Comparison of ENCODE assay signal across 16 cellular contexts in the genomic region with DNA sequence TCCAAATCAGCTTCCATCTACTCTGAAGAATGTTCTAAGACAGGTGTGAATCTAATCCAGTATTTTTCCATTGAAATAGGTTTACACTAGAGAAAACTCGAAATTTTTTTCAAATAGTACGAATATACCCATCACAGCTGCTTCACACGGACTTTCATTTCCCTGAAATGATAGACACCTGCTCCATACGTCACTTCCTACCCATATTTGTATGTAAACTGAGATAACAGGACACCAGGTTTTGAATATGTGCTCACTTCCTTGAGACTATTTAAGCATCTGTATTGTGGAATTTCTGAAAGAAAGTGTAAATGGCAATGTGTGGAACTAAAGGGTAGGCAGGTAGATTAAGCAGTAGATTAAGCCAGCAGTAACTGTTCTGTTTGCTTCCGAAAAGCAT.
DNase-seq lines count a peak whose midpoint lies in the region; ATAC-seq and TF ChIP-seq lines count a peak whose summit lies in the region.
"Had no signal": no experiment of that assay in that cellular context is flagged by ENCODE, and none has a peak within 500 bp of the region (broad histone marks: within the 10 kb centered on the region; RNA-seq: fewer than 3 reads in every experiment).

No MANE protein-coding gene starts in this region.

- peak overlapping the region; percentile 16 for H3K27ac ChIP-seq in DND-41 (ENCODE audit: low read length)
- peak overlapping the region; percentile 20; the same call in 1 of the 2 replicates for H3K27ac ChIP-seq in MM.1S (ENCODE audit: low read length)
- H3K27ac ChIP-seq: BLaER1, vagina had no signal

- H3K36me3 Mint-ChIP-seq in memory B cell: no peaks in the 10 kb centered on the region
- H3K36me3 Mint-ChIP-seq: T-cell had no signal

- peak; percentile 48; the same call in 2 of the 3 replicates for ATAC-seq in DND-41 (ENCODE audit: insufficient read depth, low read depth)
- peak; percentile 61 for ATAC-seq in GM18502 (IDR thresholded peaks at IDR 0.05; ENCODE audit: poor library complexity, unreplicated experiment)
- ATAC-seq in memory B cell (ENCODE audit: low read depth): peak; percentile 98
- ATAC-seq in GM21367 (IDR thresholded peaks at IDR 0.05; ENCODE audit: unreplicated experiment): no peak
- ATAC-seq: activated CD4-positive, CD25-positive, alpha-beta regulatory T cell treated with anti-CD3 and anti-CD28 coated beads, Interleukin-2, amount 50 U/mL, for 24 hours had no signal

- peak overlapping the region; percentile 98 for H3K27ac Mint-ChIP-seq in memory B cell
- H3K27ac Mint-ChIP-seq: T-cell had no signal

- no peaks in the 10 kb centered on the region for H3K9me3 Mint-ChIP-seq in memory B cell
- H3K9me3 Mint-ChIP-seq: T-cell had no signal

- peaks cover 14% of the 10 kb centered on the region for H3K4me1 Mint-ChIP-seq in memory B cell

- H2AFZ ChIP-seq in DND-41 (ENCODE audit: low read depth, low read length) (0 out of 2 replicates have a peak overlapping the region, but pooled peaks have one; percentile 12), MM.1S (ENCODE audit: low read length) (0 out of 2 replicates have a peak overlapping the region, but pooled peaks have one; percentile 33)

- H3K79me2 ChIP-seq in DND-41 (ENCODE audit: insufficient read depth, low read length): no peaks in the 10 kb centered on the region
- H3K79me2 ChIP-seq in MM.1S (ENCODE audit: low read length): no peaks in the 10 kb centered on the region

- no peaks in the 10 kb centered on the region for H3K27me3 Mint-ChIP-seq in memory B cell

- H3K4me1 ChIP-seq in DND-41 (ENCODE audit: insufficient read depth, low read length) (peaks cover 49% of the 10 kb centered on the region), MM.1S (ENCODE audit: low read length) (peaks cover 4% of the 10 kb centered on the region; the same call in 1 of the 2 replicates)
- H3K4me1 ChIP-seq: BLaER1, vagina had no signal

- no peaks in the 10 kb centered on the region for H3K36me3 ChIP-seq in DND-41 (ENCODE audit: insufficient read depth, low read length)
- H3K36me3 ChIP-seq in MM.1S (replicated peaks; ENCODE audit: insufficient read depth, low read length): no peaks in the 10 kb centered on the region
- H3K36me3 ChIP-seq: BLaER1, vagina had no signal

- H3F3A ChIP-seq in MM.1S (ENCODE audit: insufficient read depth, low read length): no peaks in the 10 kb centered on the region

- H3K9ac ChIP-seq in DND-41 (ENCODE audit: low read depth, low read length) (peak overlapping the region; percentile 25), MM.1S (ENCODE audit: low read length) (no peak overlapping the region)
- H3K9ac ChIP-seq: BLaER1 had no signal

- H3K9me2 ChIP-seq in MM.1S (replicated peaks; ENCODE audit: insufficient read depth, low read length): no peaks in the 10 kb centered on the region

- TF ChIP-seq CTCF in DND-41 (IDR thresholded peaks at IDR 0.05; ENCODE audit: borderline replicate concordance, extremely low read depth, low read length, poor library complexity, severe bottlenecking) (no peak), MM.1S (IDR thresholded peaks at IDR 0.05; ENCODE audit: low read length) (no peak)

- H3K4me2 ChIP-seq in DND-41 (ENCODE audit: insufficient read depth, low read length) (peak overlapping the region; percentile 42), MM.1S (ENCODE audit: low read depth, low read length) (peak overlapping the region; percentile 28; the same call in 1 of the 2 replicates)
- H3K4me2 ChIP-seq: BLaER1 had no signal

- H3K4me3 ChIP-seq in DND-41 (ENCODE audit: low read depth in 1 of 2, low read length in 2 of 2) (no peak overlapping the region; a peak in 1 of 4 replicates), MM.1S (ENCODE audit: low read length) (0 out of 2 replicates have a peak overlapping the region, but pooled peaks have one; percentile 6)
- H3K4me3 ChIP-seq: BLaER1, vagina had no signal

- H3K4me3 Mint-ChIP-seq in memory B cell: peak overlapping the region; percentile 70

- DNase-seq in DND-41: no peak
- no peak for DNase-seq in MM.1S
- peak in 1 of 2 donors; percentile 38 for DNase-seq in memory B cell (ENCODE audit: low spot score in 2 of 2)
- DNase-seq in stimulated activated CD4-positive, alpha-beta T cell treated with anti-CD3 and anti-CD28 coated beads, Interleukin-1b, Interleukin-23, amount 100 ng/mL, for 48 hours: no peak
- no peak for DNase-seq in activated CD8-positive, alpha-beta memory T cell treated with anti-CD3 and anti-CD28 coated beads, Interleukin-2, amount 50 U/mL, for 48 hours
- DNase-seq: activated T-cell treated with anti-CD3 and anti-CD28 coated beads, Interleukin-2, amount 50 U/mL, for 1 hour; NCI-H2029; NCI-H526 treated with DMSO at 0.1 percent for 48 hours; occipital lobe; stimulated activated naive CD4-positive, alpha-beta T cell treated with Interleukin-2 at 50 U/mL for 16 hours; T-cell had no signal

- H3K27me3 ChIP-seq in DND-41 (ENCODE audit: insufficient read depth, low read length, poor library complexity): no peaks in the 10 kb centered on the region
- no peaks in the 10 kb centered on the region for H3K27me3 ChIP-seq in MM.1S (replicated peaks; ENCODE audit: insufficient read depth, low read length)
- H3K27me3 ChIP-seq: BLaER1, vagina had no signal

- no peaks in the 10 kb centered on the region for H3K9me3 ChIP-seq in DND-41 (ENCODE audit: insufficient read depth, low read length, severe bottlenecking)
- no peaks in the 10 kb centered on the region for H3K9me3 ChIP-seq in MM.1S (replicated peaks; ENCODE audit: insufficient read depth, low read length)
- H3K9me3 ChIP-seq: BLaER1, vagina had no signal

- no peaks in the 10 kb centered on the region for H4K20me1 ChIP-seq in DND-41 (ENCODE audit: insufficient read depth, low read length)
- no peaks in the 10 kb centered on the region for H4K20me1 ChIP-seq in MM.1S (ENCODE audit: insufficient read depth, low read length)
- H4K20me1 ChIP-seq: BLaER1 had no signal
